ENCODE assay signal across 11 cellular contexts in the genomic region with DNA sequence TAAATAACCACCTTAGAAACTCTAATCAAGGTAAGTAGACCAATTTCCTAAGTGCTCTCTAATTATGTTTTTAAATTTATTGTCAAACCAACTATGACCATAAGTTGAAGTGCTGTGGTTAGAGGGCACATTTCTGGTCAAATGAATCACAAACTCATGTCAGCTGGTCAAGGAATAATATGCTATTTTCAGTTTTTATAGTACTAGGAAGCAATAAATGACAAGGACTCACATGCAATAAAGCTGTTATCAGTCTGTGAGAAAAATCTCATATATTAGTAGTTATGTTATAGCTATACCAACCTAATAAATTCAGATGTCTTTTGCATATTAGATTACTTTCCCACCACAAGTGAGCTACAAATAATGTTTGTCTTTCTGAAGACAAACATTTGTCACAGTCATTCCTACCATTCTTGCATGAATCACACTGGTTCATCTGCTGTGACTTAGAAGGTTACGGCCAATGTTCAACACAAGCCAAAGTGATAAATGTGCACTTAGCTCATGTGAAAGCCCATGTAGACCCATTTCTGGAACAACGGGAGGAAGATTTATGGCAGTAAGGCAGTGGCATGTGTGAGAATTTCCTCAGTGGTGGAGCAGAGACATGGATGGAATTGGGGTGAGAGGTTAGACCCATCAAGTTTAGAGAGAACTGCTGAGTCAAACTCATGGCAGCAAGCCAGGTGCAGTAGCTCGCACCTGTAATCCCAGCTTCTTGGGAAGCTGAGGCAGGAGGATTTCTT. TPM values are rescaled to one million over a fixed set of nuclear protein-coding genes. Genes with fewer than 3 reads are reported as not detected.
A peak's percentile ranks its signal among the peaks of the same experiment; 100 is the strongest.
DNase-seq lines count a peak whose midpoint lies in the region; TF ChIP-seq lines count a peak whose summit lies in the region.
"Had no signal": no experiment of that assay in that cellular context is flagged by ENCODE, and none has a peak within 500 bp of the region (broad histone marks: within the 10 kb centered on the region; RNA-seq: fewer than 3 reads in every experiment).

No MANE protein-coding gene starts in this region.

- no peak for TF ChIP-seq POLR2A in vagina (IDR thresholded peaks at IDR 0.05)

- TF ChIP-seq CTCF in vagina (IDR thresholded peaks at IDR 0.05): no peak

- H3K4me3 ChIP-seq in adipocyte (ENCODE audit: low read length) (no peak overlapping the region), vagina (no peak overlapping the region)

- DNase-seq in AG08396 (ENCODE audit: low spot score): peak; percentile 44
- peak; percentile 47 for DNase-seq in HK-2 (ENCODE audit: unreplicated experiment)
- peak; percentile 58 for DNase-seq in adipocyte (ENCODE audit: low read depth)
- DNase-seq in iris pigment epithelial cell (ENCODE audit: low read depth): peak; percentile 74
- no peak for DNase-seq in vagina (ENCODE audit: extremely low spot score in 2 of 2)
- DNase-seq in activated CD4-positive, alpha-beta T cell treated with anti-CD3 and anti-CD28 coated beads, Interleukin-2, amount 50 U/mL, for 4 hours: no peak
- DNase-seq in retina: no peak
- no peak for DNase-seq in NCI-H187 treated with DMSO at 0.1 percent for 48 hours (lab: John Stamatoyannopoulos, UW)
- DNase-seq: CD4-positive, alpha-beta memory T cell; MM.1S; OCI-M1 had no signal

- H3K27me3 ChIP-seq in adipocyte (replicated peaks; ENCODE audit: control insufficient read depth, insufficient read depth, low read length) (peaks cover 12% of the 10 kb centered on the region), vagina (no peaks in the 10 kb centered on the region)

- H3K36me3 ChIP-seq in adipocyte (ENCODE audit: control insufficient read depth, insufficient read depth, low read length, severe bottlenecking): no peaks in the 10 kb centered on the region
- no peaks in the 10 kb centered on the region for H3K36me3 ChIP-seq in vagina

- H3K9me3 ChIP-seq in adipocyte (ENCODE audit: control insufficient read depth, low read length): no peaks in the 10 kb centered on the region
- H3K9me3 ChIP-seq in vagina: no peaks in the 10 kb centered on the region

- H3K4me1 ChIP-seq in adipocyte (ENCODE audit: control insufficient read depth, insufficient read depth, low read length) (peaks cover 14% of the 10 kb centered on the region), vagina (peaks cover 6% of the 10 kb centered on the region)

- no peak overlapping the region for H3K9ac ChIP-seq in adipocyte (ENCODE audit: low read length)

- H3K27ac ChIP-seq in vagina: no peak overlapping the region

- intact Hi-C loops in vagina (cut with DNase I): no loop called here

RNA-seq across cellular contexts. Expression of a gene that starts 27.4 kb away (rescaled TPM):
- total RNA-seq in vagina: 7.1 TPM

RNA-seq across cellular contexts. Expression of a gene that starts 58.9 kb away (rescaled TPM):
- 7.6 TPM for total RNA-seq in vagina

Comparison
In these comparisons a context has a peak if more than half of its experiments do, and no peak if none do; other contexts are left out.
1. DNase-seq: peak in AG08396 (single experiment), HK-2 (single experiment), adipocyte (single experiment) and iris pigment epithelial cell (single experiment); none in vagina (0 of 2), activated CD4-positive, alpha-beta T cell treated with anti-CD3 and anti-CD28 coated beads, Interleukin-2, amount 50 U/mL, for 4 hours (0 of 2), retina (single experiment) and NCI-H187 treated with DMSO at 0.1 percent for 48 hours (single experiment).